1 cellular context compared by ENCODE assay signal in genomic region chr3:141454055-141454454, GRCh38.
TF ChIP-seq lines count a peak whose summit lies in the region.

No MANE protein-coding gene starts in this region.

TF ChIP-seq in IMR-90, 13 proteins besides CTCF, POLR2A, EP300 and RAD21:
- no peak for TF ChIP-seq BHLHE40 (IDR thresholded peaks at IDR 0.05; ENCODE audit: low read depth, low read length)
- TF ChIP-seq MXI1 (IDR thresholded peaks at IDR 0.05; ENCODE audit: borderline replicate concordance, low read depth, low read length): no peak
- TF ChIP-seq RCOR1 (IDR thresholded peaks at IDR 0.05; ENCODE audit: insufficient replicate concordance, low read length): no peak
- no peak for TF ChIP-seq USF2 (IDR thresholded peaks at IDR 0.05; ENCODE audit: low read depth, low read length)
- no peak for TF ChIP-seq CEBPB (IDR thresholded peaks at IDR 0.05; ENCODE audit: low read depth, low read length)
- TF ChIP-seq CHD1 (IDR thresholded peaks at IDR 0.05; ENCODE audit: low read depth, low read length): no peak
- no peak for TF ChIP-seq MAZ (IDR thresholded peaks at IDR 0.05; ENCODE audit: borderline replicate concordance, low read depth, low read length)
- TF ChIP-seq FOS (IDR thresholded peaks at IDR 0.05; ENCODE audit: low read depth, low read length): no peak
- no peak for TF ChIP-seq NFE2L2 (IDR thresholded peaks at IDR 0.05; ENCODE audit: low read depth, low read length)
- no peak for TF ChIP-seq MAFK (IDR thresholded peaks at IDR 0.05; ENCODE audit: low read depth, low read length)
- TF ChIP-seq RFX5 (IDR thresholded peaks at IDR 0.05; ENCODE audit: low read depth, low read length): no peak
- TF ChIP-seq, protein P1, sequence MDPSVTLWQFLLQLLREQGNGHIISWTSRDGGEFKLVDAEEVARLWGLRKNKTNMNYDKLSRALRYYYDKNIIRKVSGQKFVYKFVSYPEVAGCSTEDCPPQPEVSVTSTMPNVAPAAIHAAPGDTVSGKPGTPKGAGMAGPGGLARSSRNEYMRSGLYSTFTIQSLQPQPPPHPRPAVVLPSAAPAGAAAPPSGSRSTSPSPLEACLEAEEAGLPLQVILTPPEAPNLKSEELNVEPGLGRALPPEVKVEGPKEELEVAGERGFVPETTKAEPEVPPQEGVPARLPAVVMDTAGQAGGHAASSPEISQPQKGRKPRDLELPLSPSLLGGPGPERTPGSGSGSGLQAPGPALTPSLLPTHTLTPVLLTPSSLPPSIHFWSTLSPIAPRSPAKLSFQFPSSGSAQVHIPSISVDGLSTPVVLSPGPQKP (IDR thresholded peaks at IDR 0.05; ENCODE audit: borderline replicate concordance, low read depth, low read length): no peak
- TF ChIP-seq SMC3 (IDR thresholded peaks at IDR 0.05; ENCODE audit: low read depth, low read length): no peak
